ENCODE assay signal across 9 cellular contexts in the genomic region with DNA sequence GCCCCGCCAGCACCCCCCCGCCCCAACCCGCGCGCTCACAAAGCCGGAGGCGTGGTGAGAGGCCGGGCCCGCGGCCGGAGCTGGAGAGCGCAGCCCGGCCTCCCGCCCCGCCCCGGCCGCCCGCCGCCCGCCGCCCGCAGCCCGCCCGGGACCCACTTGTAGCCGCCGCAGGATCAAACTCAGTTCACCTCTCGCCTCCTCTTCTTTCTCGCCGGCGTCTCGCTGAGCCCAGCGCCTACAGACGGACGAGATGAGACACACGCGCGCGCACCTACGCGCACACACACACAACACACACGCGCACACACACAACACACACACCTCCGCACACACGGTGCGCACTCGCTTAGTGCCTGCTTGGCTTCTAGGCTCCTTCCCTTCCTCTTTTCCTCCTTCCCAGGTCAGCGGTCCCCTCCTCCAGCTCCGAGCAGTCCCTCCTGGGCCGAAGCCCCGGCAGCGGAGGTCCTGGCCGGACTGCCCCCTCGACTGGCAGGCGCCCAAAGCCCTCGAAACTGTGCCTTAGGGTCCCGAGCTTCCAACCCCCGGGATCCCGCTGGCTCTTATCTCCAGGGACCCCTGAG. TPM values are rescaled to one million over a fixed set of nuclear protein-coding genes. Genes with fewer than 3 reads are reported as not detected.
A peak's percentile ranks its signal among the peaks of the same experiment; 100 is the strongest.
DNase-seq lines count a peak whose midpoint lies in the region; ATAC-seq and TF ChIP-seq lines count a peak whose summit lies in the region.
"Had no signal": no experiment of that assay in that cellular context is flagged by ENCODE, and none has a peak within 500 bp of the region (broad histone marks: within the 10 kb centered on the region; RNA-seq: fewer than 3 reads in every experiment).

No MANE protein-coding gene starts in this region.

- peak overlapping the region; percentile 80 for H2AFZ ChIP-seq in IMR-90 (replicated peaks; ENCODE audit: low read length, poor library complexity)

- TF ChIP-seq CTCF in CD4-positive, alpha-beta T cell (IDR thresholded peaks at IDR 0.05) = no peak
- TF ChIP-seq CTCF in IMR-90 (conservative IDR thresholded peaks at IDR 0.05; ENCODE audit: low read depth, low read length) (no peak), heart right ventricle (IDR thresholded peaks at IDR 0.05) (no peak)

- 3% methylated on average over 15 of the region's 58 CpGs; no CpG with 5 or more reads in 1 of the 2 experiments for WGBS in IMR-90 (ENCODE audit: extremely low coverage in 2 of 2, insufficient read length in 1 of 2), 2 experiments
- 0 to 1% methylated on average over 31 to 57 of the region's 58 CpGs for WGBS in heart right ventricle, 2 donors

- intact Hi-C loops in CD4-positive, alpha-beta T cell (cut with DNase I, micrococcal nuclease) = no loop called here
- intact Hi-C loops in IMR-90 (cut with micrococcal nuclease) (no loop called here), heart right ventricle (cut with DNase I) (loop anchor here in 6 of 10 donors (5.0 to 10.0 kb wide), 6 partner anchors 347 to 602 kb away; no protein-coding TSS in a partner anchor), posterior vena cava (cut with DNase I) (loop anchor here (5.0 kb wide), 3 partner anchors 222 to 602 kb away; no protein-coding TSS in a partner anchor)
- intact Hi-C loops in activated naive CD4-positive, alpha-beta T cell treated with anti-CD3 and anti-CD28 coated beads for 36 hours (cut with micrococcal nuclease) = loop anchor here (5.0 kb wide), 3 partner anchors 347 to 768 kb away; a partner anchor contains a TSS

- CTCF ChIA-PET in CD4-positive, alpha-beta T cell (lab: Charles Lee) = no interaction called here
- CTCF ChIA-PET in IMR-90 (lab: Yijun Ruan, JAX) = interaction anchor here (0.6 to 0.7 kb wide), 2 partner anchors 539 to 817 kb away, joined by 3 to 4 read pairs; a partner anchor contains a TSS
- CTCF ChIA-PET in activated naive CD4-positive, alpha-beta T cell treated with anti-CD3 and anti-CD28 coated beads for 36 hours (lab: Charles Lee) = interaction anchor here (2.8 kb wide), 1 partner anchor 602 kb away, joined by 17 read pairs; no protein-coding TSS in a partner anchor

- H4K20me1 ChIP-seq in IMR-90 (ENCODE audit: insufficient read depth, low read length) = peaks cover 5% of the 10 kb centered on the region; the same call in 1 of the 2 replicates

- no peak overlapping the region for H3K27ac ChIP-seq in CD4-positive, alpha-beta T cell (ENCODE audit: low read depth, low read length)
- H3K27ac ChIP-seq in IMR-90 (ENCODE audit: insufficient read depth, low read length) (no peak overlapping the region), heart right ventricle (no peak overlapping the region)
- H3K27ac ChIP-seq: epithelial cell of prostate had no signal

- no peak overlapping the region for H3K56ac ChIP-seq in IMR-90 (ENCODE audit: extremely low read depth, insufficient read depth, low read length)

- no peak overlapping the region for H4K91ac ChIP-seq in IMR-90 (ENCODE audit: insufficient read depth, low read depth, low read length)

- BruUV-seq in IMR-90 (replicated peaks; lab: Mats Ljungman, UMichigan) = no TSS peak

- no peak overlapping the region for H3K18ac ChIP-seq in IMR-90 (ENCODE audit: low read depth, low read length)

- POLR2A ChIA-PET in CD4-positive, alpha-beta T cell (lab: Charles Lee) = no interaction called here
- POLR2A ChIA-PET in IMR-90 (lab: Charles Lee; ENCODE audit: unreplicated experiment) = interaction anchor here (0.6 kb wide), 1 partner anchor 388 kb away, joined by 5 read pairs; no protein-coding TSS in a partner anchor

- H3K9me1 ChIP-seq in IMR-90 (ENCODE audit: insufficient read depth, low read length) = no peaks in the 10 kb centered on the region

- H3K36me3 ChIP-seq in IMR-90 (ENCODE audit: control insufficient read depth, insufficient read depth, low read length) (no peaks in the 10 kb centered on the region), heart right ventricle (no peaks in the 10 kb centered on the region)

- no peak overlapping the region for H3K4ac ChIP-seq in IMR-90 (ENCODE audit: low read depth, low read length)

- no peaks in the 10 kb centered on the region for H3K36me3 Mint-ChIP-seq in CD4-positive, alpha-beta T cell (ENCODE audit: low read depth)
- H3K36me3 Mint-ChIP-seq in activated naive CD4-positive, alpha-beta T cell treated with anti-CD3 and anti-CD28 coated beads for 36 hours (ENCODE audit: low read depth) = no peaks in the 10 kb centered on the region

- no peak overlapping the region for H3K9ac ChIP-seq in IMR-90 (ENCODE audit: low read depth, low read length)

- no peak overlapping the region for H2BK15ac ChIP-seq in IMR-90 (ENCODE audit: low read depth, low read length)

- no peak for TF ChIP-seq RAD21 in IMR-90 (IDR thresholded peaks at IDR 0.05; ENCODE audit: low read length)

- TF ChIP-seq POLR2A in IMR-90 (IDR thresholded peaks at IDR 0.05; ENCODE audit: low read depth, low read length) = no peak

- H3K4me3 ChIP-seq in IMR-90 (ENCODE audit: insufficient read depth, low read depth, low read length) (peak overlapping the region; percentile 64), heart right ventricle (peak overlapping the region; percentile 14 to 75 (median 52))

- ATAC-seq in CD4-positive, alpha-beta T cell (ENCODE audit: poor library complexity) = no peak
- ATAC-seq in IMR-90 (ENCODE audit: low read depth) (peak; percentile 64), heart right ventricle (peak in 2 of 8 donors; percentile 30 to 59), GM18868 (IDR thresholded peaks at IDR 0.05; ENCODE audit: unreplicated experiment) (no peak), GM19463 (IDR thresholded peaks at IDR 0.05; ENCODE audit: unreplicated experiment) (no peak)

- H3K14ac ChIP-seq in IMR-90 (replicated peaks; ENCODE audit: low read depth, low read length) = no peak overlapping the region

- H3K4me1 ChIP-seq in IMR-90 (ENCODE audit: control insufficient read depth, insufficient read depth, low read length) = peaks cover 14% of the 10 kb centered on the region; the same call in 1 of the 2 replicates
- H3K4me1 ChIP-seq in heart right ventricle = peaks cover 22 to 60% (median 54%) of the 10 kb centered on the region in 9 donors

- no peak overlapping the region for H2AK5ac ChIP-seq in IMR-90 (ENCODE audit: low read depth, low read length)

- H3K27me3 Mint-ChIP-seq in CD4-positive, alpha-beta T cell = peaks cover 83% of the 10 kb centered on the region
- peaks cover 61% of the 10 kb centered on the region for H3K27me3 Mint-ChIP-seq in activated naive CD4-positive, alpha-beta T cell treated with anti-CD3 and anti-CD28 coated beads for 36 hours (ENCODE audit: low read depth)

- no peaks in the 10 kb centered on the region for H3K9me3 Mint-ChIP-seq in CD4-positive, alpha-beta T cell
- no peaks in the 10 kb centered on the region for H3K9me3 Mint-ChIP-seq in activated naive CD4-positive, alpha-beta T cell treated with anti-CD3 and anti-CD28 coated beads for 36 hours

- no peak overlapping the region for H4K8ac ChIP-seq in IMR-90 (ENCODE audit: low read depth in 2 of 2, low read length in 2 of 2)

- H2BK5ac ChIP-seq in IMR-90 (ENCODE audit: low read depth, low read length, poor library complexity, severe bottlenecking) = no peak overlapping the region

- H2BK120ac ChIP-seq in IMR-90 (ENCODE audit: low read depth, low read length) = no peak overlapping the region

- no peak overlapping the region for H4K5ac ChIP-seq in IMR-90 (ENCODE audit: low read depth, low read length)

- H2BK20ac ChIP-seq in IMR-90 (ENCODE audit: low read depth, low read length) = no peak overlapping the region

- H3K27me3 ChIP-seq in CD4-positive, alpha-beta T cell (ENCODE audit: control insufficient read depth, insufficient read depth, low read length) = peaks cover 80% of the 10 kb centered on the region
- H3K27me3 ChIP-seq in IMR-90 (ENCODE audit: control insufficient read depth, insufficient read depth, low read length) (peaks cover 88% of the 10 kb centered on the region), heart right ventricle (peaks cover 15 to 84% (median 70%) of the 10 kb centered on the region in 7 donors)

- dilution Hi-C loops in IMR-90 (cut with HindIII; ENCODE audit: low sequenced_read_pairs, unreplicated experiment) = no loop called here

- no peak overlapping the region for H3K27ac Mint-ChIP-seq in CD4-positive, alpha-beta T cell
- no peak overlapping the region for H3K27ac Mint-ChIP-seq in activated naive CD4-positive, alpha-beta T cell treated with anti-CD3 and anti-CD28 coated beads for 36 hours

- peak overlapping the region; percentile 29 for H3K23ac ChIP-seq in IMR-90 (ENCODE audit: low read depth, low read length)

- H3K4me3 Mint-ChIP-seq in CD4-positive, alpha-beta T cell = peak overlapping the region; percentile 83
- peak overlapping the region; percentile 77 for H3K4me3 Mint-ChIP-seq in activated naive CD4-positive, alpha-beta T cell treated with anti-CD3 and anti-CD28 coated beads for 36 hours

- H2AK9ac ChIP-seq in IMR-90 (replicated peaks; ENCODE audit: low read depth, low read length, poor library complexity) = no peak overlapping the region

- H3K4me2 ChIP-seq in IMR-90 (ENCODE audit: low read depth, low read length) = peak overlapping the region; percentile 98

- H3K4me1 Mint-ChIP-seq in CD4-positive, alpha-beta T cell (ENCODE audit: low read depth) = peaks cover 48% of the 10 kb centered on the region
- H3K4me1 Mint-ChIP-seq in activated naive CD4-positive, alpha-beta T cell treated with anti-CD3 and anti-CD28 coated beads for 36 hours (ENCODE audit: low read depth) = peaks cover 41% of the 10 kb centered on the region

- DNase-seq in CD4-positive, alpha-beta T cell = peak in 1 of 10 experiments; percentile 33
- DNase-seq in IMR-90 (peak; percentile 10), heart right ventricle (peak; percentile 24 to 62), posterior vena cava (ENCODE audit: low spot score) (peak; percentile 76)
- DNase-seq in activated naive CD4-positive, alpha-beta T cell treated with anti-CD3 and anti-CD28 coated beads for 36 hours = no peak
- DNase-seq in central memory CD4-positive, alpha-beta T cell = no peak

- no peaks in the 10 kb centered on the region for H3K9me3 ChIP-seq in CD4-positive, alpha-beta T cell (ENCODE audit: control insufficient read depth, low read length)
- H3K9me3 ChIP-seq in IMR-90 (ENCODE audit: control insufficient read depth, insufficient read depth, low read length) (peaks cover 9% of the 10 kb centered on the region), heart right ventricle (no peaks in the 10 kb centered on the region)

- in situ Hi-C loops in IMR-90 (cut with MboI; ENCODE audit: low sequenced_read_pairs) = no loop called here

- no peaks in the 10 kb centered on the region for H3K79me1 ChIP-seq in IMR-90 (ENCODE audit: low read depth in 1 of 2, low read length in 2 of 2)

RNA-seq across cellular contexts. Expression of a gene that starts 1.4 kb away (rescaled TPM):
- under 1 TPM in 1 of 2 experiments, not detected in 1; 0.05 TPM for total RNA-seq in CD4-positive, alpha-beta T cell
- not detected in 2 replicates for total RNA-seq in IMR-90 (2012; rRNA removed)
- 0.01 and 0.02 TPM in 2 replicates for polyA plus RNA-seq in IMR-90 (2012; rRNA removed)
- polyA plus RNA-seq in IMR-90 (2012; cell fraction: cytosol; rRNA removed) = 0.03 TPM in 1 of 2 replicates, not detected in the other
- 0.25 and 0.62 TPM in 2 replicates for polyA plus RNA-seq in IMR-90 (2012; cell fraction: nucleus; rRNA removed; ENCODE audit: low replicate concordance)
- total RNA-seq in activated naive CD4-positive, alpha-beta T cell treated with anti-CD3 and anti-CD28 coated beads for 36 hours = not detected
- total RNA-seq in heart right ventricle = 1 to 10 TPM; 2.6 to 8.3 (median 4.7) TPM
- 1 to 10 TPM in 1 of 2 donors, under 1 TPM in 1; 0.88 to 6.2 TPM for polyA plus RNA-seq in heart right ventricle
- total RNA-seq in posterior vena cava = 1 to 10 TPM; 5.0 to 5.1 TPM

Comparison
In these comparisons a context has a peak if more than half of its experiments do, and no peak if none do; other contexts are left out.
1. DNase-seq: peak in IMR-90 (single experiment), heart right ventricle (2 of 2) and posterior vena cava (single experiment); none in activated naive CD4-positive, alpha-beta T cell treated with anti-CD3 and anti-CD28 coated beads for 36 hours (single experiment) and central memory CD4-positive, alpha-beta T cell (single experiment).
2. intact Hi-C loops: an anchor here in activated naive CD4-positive, alpha-beta T cell treated with anti-CD3 and anti-CD28 coated beads for 36 hours (5.0 kb wide), heart right ventricle (5.0 to 10.0 kb wide) and posterior vena cava (5.0 kb wide); none called in CD4-positive, alpha-beta T cell and IMR-90.